Comparison of ENCODE assay signal across 1 cellular context in genomic region chr17:81468111-81468764, GRCh38.
TF ChIP-seq lines count a peak whose summit lies in the region.

No MANE protein-coding gene starts in this region.

TF ChIP-seq in HepG2, 621 proteins besides CTCF, POLR2A, EP300 and RAD21 (continued from another document and continues in another):
- TF ChIP-seq, protein P1, sequence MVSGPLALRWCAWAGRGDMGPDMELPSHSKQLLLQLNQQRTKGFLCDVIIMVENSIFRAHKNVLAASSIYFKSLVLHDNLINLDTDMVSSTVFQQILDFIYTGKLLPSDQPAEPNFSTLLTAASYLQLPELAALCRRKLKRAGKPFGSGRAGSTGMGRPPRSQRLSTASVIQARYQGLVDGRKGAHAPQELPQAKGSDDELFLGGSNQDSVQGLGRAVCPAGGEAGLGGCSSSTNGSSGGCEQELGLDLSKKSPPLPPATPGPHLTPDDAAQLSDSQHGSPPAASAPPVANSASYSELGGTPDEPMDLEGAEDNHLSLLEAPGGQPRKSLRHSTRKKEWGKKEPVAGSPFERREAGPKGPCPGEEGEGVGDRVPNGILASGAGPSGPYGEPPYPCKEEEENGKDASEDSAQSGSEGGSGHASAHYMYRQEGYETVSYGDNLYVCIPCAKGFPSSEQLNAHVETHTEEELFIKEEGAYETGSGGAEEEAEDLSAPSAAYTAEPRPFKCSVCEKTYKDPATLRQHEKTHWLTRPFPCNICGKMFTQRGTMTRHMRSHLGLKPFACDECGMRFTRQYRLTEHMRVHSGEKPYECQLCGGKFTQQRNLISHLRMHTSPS (CRISPR knock-in tag; IDR thresholded peaks at IDR 0.05; ENCODE audit: low read depth): peak; percentile 66
- TF ChIP-seq ZBTB42 (CRISPR knock-in tag; IDR thresholded peaks at IDR 0.05): no peak
- no peak for TF ChIP-seq FOXK2 (IDR thresholded peaks at IDR 0.05)
- no peak for TF ChIP-seq NFYB (CRISPR knock-in tag; IDR thresholded peaks at IDR 0.05)
- TF ChIP-seq ZMYM4 (CRISPR knock-in tag; IDR thresholded peaks at IDR 0.05): no peak
- TF ChIP-seq HDAC1 (CRISPR knock-in tag; IDR thresholded peaks at IDR 0.05): peak; percentile 53; the same call in 1 of the 2 replicates
- TF ChIP-seq ZNF770 (CRISPR knock-in tag; IDR thresholded peaks at IDR 0.05): no peak
- TF ChIP-seq ZNF230 (CRISPR knock-in tag; IDR thresholded peaks at IDR 0.05): no peak
- TF ChIP-seq IRX3 (CRISPR knock-in tag; IDR thresholded peaks at IDR 0.05; ENCODE audit: borderline replicate concordance, low read depth): no peak
- TF ChIP-seq ZNF75D (CRISPR knock-in tag; IDR thresholded peaks at IDR 0.05; ENCODE audit: borderline replicate concordance): no peak
- TF ChIP-seq ZBTB3 (CRISPR knock-in tag; IDR thresholded peaks at IDR 0.05; ENCODE audit: borderline replicate concordance, low read depth): no peak
- TF ChIP-seq ZIK1 (CRISPR knock-in tag; IDR thresholded peaks at IDR 0.05; ENCODE audit: borderline replicate concordance, low read depth): no peak
- TF ChIP-seq MTF2 (CRISPR knock-in tag; IDR thresholded peaks at IDR 0.05; ENCODE audit: borderline replicate concordance): no peak
- TF ChIP-seq MYC (CRISPR knock-in tag; IDR thresholded peaks at IDR 0.05; ENCODE audit: borderline replicate concordance): 0 out of 2 replicates have a peak, but pooled peaks have one; percentile 32
- TF ChIP-seq PHF21A (CRISPR knock-in tag; IDR thresholded peaks at IDR 0.05): 0 out of 2 replicates have a peak, but pooled peaks have one; percentile 21
- TF ChIP-seq, protein P2, sequence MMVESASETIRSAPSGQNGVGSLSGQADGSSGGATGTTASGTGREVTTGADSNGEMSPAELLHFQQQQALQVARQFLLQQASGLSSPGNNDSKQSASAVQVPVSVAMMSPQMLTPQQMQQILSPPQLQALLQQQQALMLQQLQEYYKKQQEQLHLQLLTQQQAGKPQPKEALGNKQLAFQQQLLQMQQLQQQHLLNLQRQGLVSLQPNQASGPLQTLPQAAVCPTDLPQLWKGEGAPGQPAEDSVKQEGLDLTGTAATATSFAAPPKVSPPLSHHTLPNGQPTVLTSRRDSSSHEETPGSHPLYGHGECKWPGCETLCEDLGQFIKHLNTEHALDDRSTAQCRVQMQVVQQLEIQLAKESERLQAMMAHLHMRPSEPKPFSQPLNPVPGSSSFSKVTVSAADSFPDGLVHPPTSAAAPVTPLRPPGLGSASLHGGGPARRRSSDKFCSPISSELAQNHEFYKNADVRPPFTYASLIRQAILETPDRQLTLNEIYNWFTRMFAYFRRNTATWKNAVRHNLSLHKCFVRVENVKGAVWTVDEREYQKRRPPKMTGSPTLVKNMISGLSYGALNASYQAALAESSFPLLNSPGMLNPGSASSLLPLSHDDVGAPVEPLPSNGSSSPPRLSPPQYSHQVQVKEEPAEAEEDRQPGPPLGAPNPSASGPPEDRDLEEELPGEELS (CRISPR knock-in tag; IDR thresholded peaks at IDR 0.05): 0 out of 2 replicates have a peak, but pooled peaks have one; percentile 26
- peak; percentile 38 for TF ChIP-seq YY1 (IDR thresholded peaks at IDR 0.05; ENCODE audit: insufficient read depth, insufficient replicate concordance, low read depth, low read length)
- no peak for TF ChIP-seq ZNF589 (CRISPR knock-in tag; conservative IDR thresholded peaks at IDR 0.05)
- no peak for TF ChIP-seq ZNF235 (CRISPR knock-in tag; IDR thresholded peaks at IDR 0.05; ENCODE audit: borderline replicate concordance)
- no peak for TF ChIP-seq ZNF274 (CRISPR knock-in tag; IDR thresholded peaks at IDR 0.05)
- no peak for TF ChIP-seq ZNF556 (CRISPR knock-in tag; IDR thresholded peaks at IDR 0.05; ENCODE audit: borderline replicate concordance)
- TF ChIP-seq MZF1 (CRISPR knock-in tag; IDR thresholded peaks at IDR 0.05; ENCODE audit: borderline replicate concordance): no peak
- no peak for TF ChIP-seq HNF1A (IDR thresholded peaks at IDR 0.05; ENCODE audit: low read depth)
- TF ChIP-seq HNF1A (CRISPR knock-in tag; IDR thresholded peaks at IDR 0.05; ENCODE audit: borderline replicate concordance): no peak
- no peak for TF ChIP-seq KDM5B (CRISPR knock-in tag; IDR thresholded peaks at IDR 0.05; ENCODE audit: borderline replicate concordance)
- TF ChIP-seq ZNF652 (CRISPR knock-in tag; IDR thresholded peaks at IDR 0.05; ENCODE audit: borderline replicate concordance, low read depth): peak; percentile 99
- no peak for TF ChIP-seq ZFP37 (CRISPR knock-in tag; IDR thresholded peaks at IDR 0.05; ENCODE audit: borderline replicate concordance)
- TF ChIP-seq GATAD2A (CRISPR knock-in tag; IDR thresholded peaks at IDR 0.05): peak; percentile 83
- peak; percentile 52 for TF ChIP-seq ZNF883 (CRISPR knock-in tag; IDR thresholded peaks at IDR 0.05; ENCODE audit: not compliant biosample characterization)
- TF ChIP-seq KAT8 (CRISPR knock-in tag; IDR thresholded peaks at IDR 0.05): 0 out of 2 replicates have a peak, but pooled peaks have one; percentile 24
- no peak for TF ChIP-seq NFIB (CRISPR knock-in tag; IDR thresholded peaks at IDR 0.05; ENCODE audit: borderline replicate concordance)
- TF ChIP-seq, protein P3, sequence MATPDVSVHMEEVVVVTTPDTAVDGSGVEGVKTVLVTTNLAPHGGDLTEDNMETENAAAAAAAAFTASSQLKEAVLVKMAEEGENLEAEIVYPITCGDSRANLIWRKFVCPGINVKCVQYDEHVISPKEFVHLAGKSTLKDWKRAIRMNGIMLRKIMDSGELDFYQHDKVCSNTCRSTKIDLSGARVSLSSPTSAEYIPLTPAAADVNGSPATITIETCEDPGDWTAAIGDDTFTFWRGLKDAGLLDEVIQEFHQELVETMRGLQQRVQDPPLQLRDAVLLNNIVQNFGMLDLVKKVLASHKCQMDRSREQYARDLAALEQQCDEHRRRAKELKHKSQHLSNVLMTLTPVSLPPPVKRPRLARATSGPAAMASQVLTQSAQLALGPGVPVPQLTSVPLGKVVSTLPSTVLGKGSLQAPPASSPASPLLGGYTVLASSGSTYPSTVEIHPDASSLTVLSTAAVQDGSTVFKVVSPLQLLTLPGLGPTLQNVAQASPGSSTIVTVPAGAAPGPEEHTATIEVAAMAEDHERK (CRISPR knock-in tag; IDR thresholded peaks at IDR 0.05; ENCODE audit: low read depth): no peak
- no peak for TF ChIP-seq ZNF160 (CRISPR knock-in tag; IDR thresholded peaks at IDR 0.05)
- TF ChIP-seq ZKSCAN5 (CRISPR knock-in tag; IDR thresholded peaks at IDR 0.05): no peak
- no peak for TF ChIP-seq IRF2 (CRISPR knock-in tag; IDR thresholded peaks at IDR 0.05)
- TF ChIP-seq ZNF562 (CRISPR knock-in tag; IDR thresholded peaks at IDR 0.05; ENCODE audit: borderline replicate concordance): no peak
- TF ChIP-seq NKX3-1 (CRISPR knock-in tag; IDR thresholded peaks at IDR 0.05): no peak
- TF ChIP-seq GATAD1 (CRISPR knock-in tag; IDR thresholded peaks at IDR 0.05): no peak
- no peak for TF ChIP-seq SATB2 (CRISPR knock-in tag; IDR thresholded peaks at IDR 0.05)
- no peak for TF ChIP-seq ZNF780A (CRISPR knock-in tag; IDR thresholded peaks at IDR 0.05)
- no peak for TF ChIP-seq RBM39 (IDR thresholded peaks at IDR 0.05; ENCODE audit: low read depth, low read length, poor library complexity, severe bottlenecking)
- no peak for TF ChIP-seq SMAD3 (CRISPR knock-in tag; IDR thresholded peaks at IDR 0.05)
- TF ChIP-seq CERS6 (CRISPR knock-in tag; IDR thresholded peaks at IDR 0.05): no peak
- TF ChIP-seq LCORL (IDR thresholded peaks at IDR 0.05): no peak
- no peak for TF ChIP-seq LCORL (CRISPR knock-in tag; IDR thresholded peaks at IDR 0.05)
- TF ChIP-seq TARDBP (CRISPR knock-in tag; IDR thresholded peaks at IDR 0.05): no peak
- TF ChIP-seq BORCS8-MEF2B (CRISPR knock-in tag; IDR thresholded peaks at IDR 0.05): 0 out of 2 replicates have a peak, but pooled peaks have one; percentile 59
- TF ChIP-seq KLF13 (CRISPR knock-in tag; IDR thresholded peaks at IDR 0.05): no peak
- TF ChIP-seq, protein P4, sequence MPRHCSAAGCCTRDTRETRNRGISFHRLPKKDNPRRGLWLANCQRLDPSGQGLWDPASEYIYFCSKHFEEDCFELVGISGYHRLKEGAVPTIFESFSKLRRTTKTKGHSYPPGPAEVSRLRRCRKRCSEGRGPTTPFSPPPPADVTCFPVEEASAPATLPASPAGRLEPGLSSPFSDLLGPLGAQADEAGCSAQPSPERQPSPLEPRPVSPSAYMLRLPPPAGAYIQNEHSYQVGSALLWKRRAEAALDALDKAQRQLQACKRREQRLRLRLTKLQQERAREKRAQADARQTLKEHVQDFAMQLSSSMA (CRISPR knock-in tag; IDR thresholded peaks at IDR 0.05): no peak
- peak; percentile 54; the same call in 1 of the 2 replicates for TF ChIP-seq HNF4G (IDR thresholded peaks at IDR 0.05; ENCODE audit: borderline replicate concordance, low read depth, low read length)
- TF ChIP-seq HNF4G (CRISPR knock-in tag; IDR thresholded peaks at IDR 0.05; ENCODE audit: borderline replicate concordance, low read depth): no peak
- peak; percentile 31; the same call in 1 of the 2 replicates for TF ChIP-seq ZFX (CRISPR knock-in tag; IDR thresholded peaks at IDR 0.05; ENCODE audit: low read depth)
- TF ChIP-seq FOXO1 (CRISPR knock-in tag; IDR thresholded peaks at IDR 0.05): no peak
- no peak for TF ChIP-seq YEATS4 (CRISPR knock-in tag; IDR thresholded peaks at IDR 0.05; ENCODE audit: borderline replicate concordance)
- TF ChIP-seq NCOA1 (CRISPR knock-in tag; IDR thresholded peaks at IDR 0.05): no peak
- TF ChIP-seq ZNF30 (CRISPR knock-in tag; IDR thresholded peaks at IDR 0.05): no peak
- TF ChIP-seq PRPF4 (IDR thresholded peaks at IDR 0.05; ENCODE audit: low read depth, low read length, poor library complexity, severe bottlenecking): no peak
- TF ChIP-seq ZNF263 (CRISPR knock-in tag; IDR thresholded peaks at IDR 0.05): no peak
- TF ChIP-seq ATAD3A (CRISPR knock-in tag; IDR thresholded peaks at IDR 0.05): no peak
- TF ChIP-seq ZNF572 (CRISPR knock-in tag; IDR thresholded peaks at IDR 0.05): no peak
- no peak for TF ChIP-seq JARID2 (CRISPR knock-in tag; IDR thresholded peaks at IDR 0.05; ENCODE audit: insufficient replicate concordance)
